In genomic region chr10:58268454-58268945, GRCh38 we compare ENCODE assay signal across 1 cellular context.
TF ChIP-seq lines count a peak whose summit lies in the region.

No MANE protein-coding gene starts in this region.

TF ChIP-seq in GM23338, 12 proteins besides CTCF, POLR2A, EP300 and RAD21 (continued from another document):
- TF ChIP-seq ZNF462 (CRISPR knock-in tag; IDR thresholded peaks at IDR 0.05) (no peak), JUNB (IDR thresholded peaks at IDR 0.05; ENCODE audit: unreplicated experiment) (no peak), EZH2phosphoT487 (IDR thresholded peaks at IDR 0.05; ENCODE audit: unreplicated experiment) (no peak), EZH2 (IDR thresholded peaks at IDR 0.05; ENCODE audit: low read depth, unreplicated experiment) (no peak), POLR2AphosphoS5 (IDR thresholded peaks at IDR 0.05; ENCODE audit: low read depth) (no peak), NANOG (IDR thresholded peaks at IDR 0.05; ENCODE audit: borderline replicate concordance) (no peak), ZNF331 (CRISPR knock-in tag; IDR thresholded peaks at IDR 0.05; ENCODE audit: low read depth) (no peak), CREB1 (CRISPR knock-in tag; IDR thresholded peaks at IDR 0.05; ENCODE audit: low read depth) (no peak), REST (IDR thresholded peaks at IDR 0.05; ENCODE audit: unreplicated experiment) (no peak)
TF ChIP-seq in GM23338: peak in this region for 0.
